In the genomic region with DNA sequence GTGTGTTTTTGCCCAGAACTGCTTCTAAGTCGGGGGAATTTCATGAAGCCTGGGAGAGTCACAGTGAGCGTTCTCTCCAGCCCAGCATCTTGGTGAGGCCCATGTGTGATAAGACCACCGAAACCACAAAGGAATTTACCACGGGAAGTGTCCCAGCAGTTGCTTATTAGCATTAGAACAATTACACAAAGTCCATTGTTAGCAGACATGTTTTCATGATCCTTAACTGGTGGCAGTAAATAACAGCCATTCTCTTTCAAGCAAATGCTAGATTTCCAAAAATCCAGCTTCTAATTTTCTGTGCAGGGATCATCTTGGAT, we compare ENCODE assay signal across 16 cellular contexts.
"Had no signal": no experiment of that assay in that cellular context is flagged by ENCODE, and none has a peak within 500 bp of the region (broad histone marks: within the 10 kb centered on the region; RNA-seq: fewer than 3 reads in every experiment).

No MANE protein-coding gene starts in this region.

- H3K4me2 ChIP-seq: hepatocyte had no signal

- H3K9me3 ChIP-seq: spleen had no signal

- ATAC-seq: activated CD8-positive, alpha-beta T cell treated with anti-CD3 and anti-CD28 coated beads, Interleukin-2, amount 10 ng/mL, durations not matched to agents 7 days and 5 days; left lobe of liver had no signal

- H3K27ac Mint-ChIP-seq: activated B cell treated with CpG ODN at 0.5 μM for 24 hours; activated CD8-positive, alpha-beta T cell treated with anti-CD3 and anti-CD28 coated beads, Interleukin-2, amount 10 ng/mL, durations not matched to agents 7 days and 5 days; type B pancreatic cell had no signal

- FAIRE-seq: colon, endometrium, keratinocyte had no signal

- H3K4me3 Mint-ChIP-seq: activated B cell treated with CpG ODN at 0.5 μM for 24 hours; activated CD8-positive, alpha-beta T cell treated with anti-CD3 and anti-CD28 coated beads, Interleukin-2, amount 10 ng/mL, durations not matched to agents 7 days and 5 days; stimulated activated naive CD8-positive, alpha-beta T cell treated with anti-CD3 and anti-CD28 coated beads, Interleukin-15, amount 100 ng/mL, for 72 hours; type B pancreatic cell had no signal

- H3K27me3 Mint-ChIP-seq: stimulated activated naive CD8-positive, alpha-beta T cell treated with anti-CD3 and anti-CD28 coated beads, Interleukin-15, amount 100 ng/mL, for 72 hours had no signal

- H3K27ac ChIP-seq: hepatocyte, SK-N-MC, spleen had no signal

- DNase-seq: activated B cell treated with CpG ODN at 0.5 μM for 24 hours; activated CD4-positive, alpha-beta T cell treated with anti-CD3 and anti-CD28 coated beads for 48 hours; activated CD8-positive, alpha-beta memory T cell treated with anti-CD3 and anti-CD28 coated beads, Interleukin-2, amount 50 U/mL, for 4 hours; activated CD8-positive, alpha-beta T cell treated with anti-CD3 and anti-CD28 coated beads, Interleukin-2, amount 10 ng/mL, durations not matched to agents 7 days and 5 days; activated gamma-delta T cell; activated T-cell treated with anti-CD3 and anti-CD28 coated beads, Interleukin-2, amount 50 U/mL, for 48 hours; mammary epithelial cell; spleen; stimulated activated naive CD8-positive, alpha-beta T cell treated with anti-CD3 and anti-CD28 coated beads, Interleukin-15, amount 100 ng/mL, for 72 hours had no signal

- H3K4me3 ChIP-seq: hepatocyte, SK-N-MC, spleen had no signal

- H3K27me3 ChIP-seq: hepatocyte, spleen had no signal

- H3K79me2 ChIP-seq: hepatocyte had no signal

- H3K9me3 Mint-ChIP-seq: activated B cell treated with CpG ODN at 0.5 μM for 24 hours, type B pancreatic cell had no signal

- H3K36me3 Mint-ChIP-seq: type B pancreatic cell had no signal

- H2AFZ ChIP-seq: hepatocyte had no signal
